ENCODE assay signal across 26 cellular contexts in genomic region chr9:116816484-116816883, GRCh38.
"Had no signal": no experiment of that assay in that cellular context is flagged by ENCODE, and none has a peak within 500 bp of the region (broad histone marks: within the 10 kb centered on the region; RNA-seq: fewer than 3 reads in every experiment).

No MANE protein-coding gene starts in this region.

- H3K27me3 ChIP-seq: MG63, SJCRH30 had no signal

- H3K27ac ChIP-seq: RWPE1, SJCRH30 had no signal

- ATAC-seq: Panc1, PC-3, Right ventricle myocardium inferior, SK-N-SH treated with all-trans-retinoic acid at 6 μM for 48 hours had no signal

- H3K36me3 ChIP-seq: MG63, SJCRH30 had no signal

- H3K4me3 ChIP-seq: MG63, SJCRH30 had no signal

- DNase-seq: IMR-90, Karpas-422, KG1, MG63, NCI-H1092, NCI-H1105 treated with DMSO at 0.1 percent for 48 hours, NCI-H1417 treated with DMSO at 0.1 percent for 48 hours, NCI-H146, NCI-H1694 treated with DMSO at 0.1 percent for 48 hours, NCI-H1930, NCI-H2081, NCI-H2107, NCI-H2171, NCI-H226, NCI-H446, NCI-H510A, NCI-H524 treated with DMSO at 0.1 percent for 48 hours, NCI-H69, NCI-H774, PC-3, SHP77 treated with DMSO at 0.1 percent for 48 hours, SJCRH30 had no signal

- H3K9me3 ChIP-seq: MG63, SJCRH30 had no signal
